Comparison of ENCODE assay signal across 12 cellular contexts in genomic region chr16:70689970-70690905, GRCh38. TPM values are rescaled to one million over a fixed set of nuclear protein-coding genes. Genes with fewer than 3 reads are reported as not detected.
DNase-seq lines count a peak whose midpoint lies in the region; ATAC-seq and TF ChIP-seq lines count a peak whose summit lies in the region.
"Had no signal": no experiment of that assay in that cellular context is flagged by ENCODE, and none has a peak within 500 bp of the region (broad histone marks: within the 10 kb centered on the region; RNA-seq: fewer than 3 reads in every experiment).

No MANE protein-coding gene starts in this region.

- H3K4me1 ChIP-seq in H9 (ENCODE audit: insufficient read depth, low read length) (peaks cover 6% of the 10 kb centered on the region; the same call in 1 of the 2 replicates), lung (ENCODE audit: control insufficient read depth in 2 of 2, insufficient read depth in 2 of 2, low read length in 2 of 2) (peaks cover 26 to 63% of the 10 kb centered on the region in 2 donors), subcutaneous abdominal adipose tissue (ENCODE audit: control insufficient read depth in 5 of 5, insufficient read depth in 5 of 5, low read length in 5 of 5) (peaks cover 25 to 93% (median 85%) of the 10 kb centered on the region in 5 donors)

- H3K9me3 ChIP-seq in H9 (ENCODE audit: control insufficient read depth, low read depth, low read length) (no peaks in the 10 kb centered on the region), lung (ENCODE audit: control insufficient read depth in 2 of 2, insufficient read depth in 1 of 2, low read length in 1 of 2) (no peaks in the 10 kb centered on the region), subcutaneous abdominal adipose tissue (ENCODE audit: control insufficient read depth in 5 of 5, low read length in 5 of 5) (no peaks in the 10 kb centered on the region)

- WGBS in H9 (ENCODE audit: extremely low coverage, insufficient read length, low lambda C conversion rate), result no CpG with 5 or more reads among the region's 16 CpGs
- 86 to 90% methylated on average over 16 of the region's 16 CpGs for WGBS in lung, 2 donors

- H3K27ac Mint-ChIP-seq in H9, result peak overlapping the region in 2 of 3 experiments; percentile 16 to 39; a peak in 1 of 7 replicates
- peak overlapping the region in 4 of 10 donors; percentile 34 to 75 (median 38) for H3K27ac Mint-ChIP-seq in naive thymus-derived CD8-positive, alpha-beta T cell
- H3K27ac Mint-ChIP-seq: activated naive CD8-positive, alpha-beta T cell treated with anti-CD3 and anti-CD28 coated beads, Interleukin-2, amount 10 ng/mL, durations not matched to agents 7 days and 5 days; T-helper 1 cell treated with Interleukin-12 subunit alpha and Interleukin-12 subunit beta and Interleukin-4 antibody, amounts not matched to agents 30 μg/mL and 1 μg/mL, for 36 hours had no signal

- no peak overlapping the region for H3K14ac ChIP-seq in H9 (ENCODE audit: insufficient read depth, low read length)

- no peaks in the 10 kb centered on the region for H3K79me1 ChIP-seq in H9 (ENCODE audit: insufficient read depth, low read depth, low read length, poor library complexity, severe bottlenecking)

- H2BK20ac ChIP-seq in H9 (ENCODE audit: low read depth, low read length, poor library complexity, severe bottlenecking), result no peak overlapping the region

- H4K91ac ChIP-seq in H9 (ENCODE audit: insufficient read length, low read depth, low read length), result no peak overlapping the region

- H3K79me2 ChIP-seq in H9 (ENCODE audit: insufficient read depth, low read length), result no peaks in the 10 kb centered on the region

- POLR2A ChIA-PET in naive thymus-derived CD8-positive, alpha-beta T cell (lab: Charles Lee), result interaction anchor here (6.9 kb wide), 1 partner anchor 46 kb away, joined by 50 read pairs; no protein-coding TSS in a partner anchor

- H3K18ac ChIP-seq in H9 (ENCODE audit: insufficient read length, low read depth, low read length), result no peak overlapping the region

- H3K36me3 ChIP-seq in lung (ENCODE audit: control insufficient read depth in 2 of 2, insufficient read depth in 2 of 2, low read length in 2 of 2), result peaks cover 0 to 2% of the 10 kb centered on the region in 2 donors
- H3K36me3 ChIP-seq in subcutaneous abdominal adipose tissue (ENCODE audit: control insufficient read depth in 5 of 5, insufficient read depth in 5 of 5, low read length in 5 of 5), result peaks cover 0 to 22% (median 0%) of the 10 kb centered on the region in 5 donors

- H3K9me3 Mint-ChIP-seq in H9, result no peaks in the 10 kb centered on the region
- no peaks in the 10 kb centered on the region for H3K9me3 Mint-ChIP-seq in naive thymus-derived CD8-positive, alpha-beta T cell
- H3K9me3 Mint-ChIP-seq: activated naive CD8-positive, alpha-beta T cell treated with anti-CD3 and anti-CD28 coated beads, Interleukin-2, amount 10 ng/mL, durations not matched to agents 7 days and 5 days; T-helper 1 cell treated with Interleukin-12 subunit alpha and Interleukin-12 subunit beta and Interleukin-4 antibody, amounts not matched to agents 30 μg/mL and 1 μg/mL, for 36 hours had no signal

- no peak overlapping the region for H3T11ph ChIP-seq in H9 (ENCODE audit: low read length)

- DNase-seq in H9 (no peak), lung (ENCODE audit: low spot score) (no peak), HPDE6-E6E7 (ENCODE audit: extremely low spot score) (no peak), mucosa of gallbladder (ENCODE audit: low spot score) (no peak), NCI-H526 (lab: John Stamatoyannopoulos, UW) (no peak)
- DNase-seq in naive thymus-derived CD8-positive, alpha-beta T cell, result no peak
- DNase-seq: activated naive CD8-positive, alpha-beta T cell treated with anti-CD3 and anti-CD28 coated beads, Interleukin-2, amount 10 ng/mL, durations not matched to agents 7 days and 5 days; stimulated activated CD4-positive, alpha-beta T cell treated with anti-CD3 and anti-CD28 coated beads, Interleukin-4, amount 100 ng/mL, for 4 hours had no signal

- H3K4me3 Mint-ChIP-seq in H9, result no peak overlapping the region
- H3K4me3 Mint-ChIP-seq in naive thymus-derived CD8-positive, alpha-beta T cell, result no peak overlapping the region
- H3K4me3 Mint-ChIP-seq: activated naive CD8-positive, alpha-beta T cell treated with anti-CD3 and anti-CD28 coated beads, Interleukin-2, amount 10 ng/mL, durations not matched to agents 7 days and 5 days; CD14-positive monocyte; T-helper 1 cell treated with Interleukin-12 subunit alpha and Interleukin-12 subunit beta and Interleukin-4 antibody, amounts not matched to agents 30 μg/mL and 1 μg/mL, for 36 hours had no signal

- peaks cover 1 to 4% (median 1%) of the 10 kb centered on the region in 3 experiments; a peak in 5 of 7 replicates for H3K36me3 Mint-ChIP-seq in H9 (ENCODE audit: insufficient read depth in 1 of 3, low read depth in 3 of 3)
- H3K36me3 Mint-ChIP-seq in naive thymus-derived CD8-positive, alpha-beta T cell, result no peaks in the 10 kb centered on the region
- H3K36me3 Mint-ChIP-seq: activated naive CD8-positive, alpha-beta T cell treated with anti-CD3 and anti-CD28 coated beads, Interleukin-2, amount 10 ng/mL, durations not matched to agents 7 days and 5 days had no signal

- H3K9ac ChIP-seq in H9 (ENCODE audit: extremely low read depth, insufficient read length, low read length), result no peak overlapping the region
- peak overlapping the region in 1 of 5 donors; percentile 57 for H3K9ac ChIP-seq in subcutaneous abdominal adipose tissue (ENCODE audit: low read length in 5 of 5)

- peaks cover 2% of the 10 kb centered on the region for H3K23me2 ChIP-seq in H9 (ENCODE audit: insufficient read length, low read depth, low read length, poor library complexity, severe bottlenecking)

- H3K56ac ChIP-seq in H9 (ENCODE audit: insufficient read length, low read depth, low read length), result no peak overlapping the region

- no peak overlapping the region for H3K27ac ChIP-seq in H9 (ENCODE audit: insufficient read length, low read depth, low read length)
- peak overlapping the region; percentile 96 for H3K27ac ChIP-seq in cingulate gyrus (ENCODE audit: low read depth, low read length)
- H3K27ac ChIP-seq in lung (ENCODE audit: low read depth in 1 of 2, low read length in 1 of 2), result peak overlapping the region; percentile 43 to 91
- H3K27ac ChIP-seq in subcutaneous abdominal adipose tissue (ENCODE audit: low read depth, low read length), result peak overlapping the region; percentile 82

- ATAC-seq in lung (ENCODE audit: insufficient read depth, low FRiP score), result no peak
- no peak for ATAC-seq in naive thymus-derived CD8-positive, alpha-beta T cell

- no peak overlapping the region for H2AK5ac ChIP-seq in H9 (ENCODE audit: insufficient read length, low read length)

- H3K4ac ChIP-seq in H9 (ENCODE audit: low read depth, low read length), result no peak overlapping the region

- H2BK15ac ChIP-seq in H9 (ENCODE audit: low read depth, low read length), result no peak overlapping the region

- H2BK120ac ChIP-seq in H9 (ENCODE audit: low read depth, low read length, poor library complexity, severe bottlenecking), result no peak overlapping the region

- no peak overlapping the region for H3K23ac ChIP-seq in H9 (ENCODE audit: insufficient read length, low read depth, low read length)

- H3K4me1 Mint-ChIP-seq in H9, result peaks cover 32 to 39% of the 10 kb centered on the region in 2 experiments
- peaks cover 9 to 23% (median 16%) of the 10 kb centered on the region in 4 donors for H3K4me1 Mint-ChIP-seq in naive thymus-derived CD8-positive, alpha-beta T cell

- H4K5ac ChIP-seq in H9 (ENCODE audit: insufficient read length, low read depth, low read length), result no peak overlapping the region

- no peaks in the 10 kb centered on the region for H3K27me3 ChIP-seq in H9 (ENCODE audit: insufficient read depth, low read length)
- no peaks in the 10 kb centered on the region for H3K27me3 ChIP-seq in lung (ENCODE audit: control insufficient read depth, insufficient read depth)
- no peaks in the 10 kb centered on the region for H3K27me3 ChIP-seq in subcutaneous abdominal adipose tissue (ENCODE audit: control insufficient read depth in 5 of 5, insufficient read depth in 4 of 5, low read length in 5 of 5)

- H3K4me2 ChIP-seq in H9 (ENCODE audit: insufficient read depth, insufficient read length, low read length), result no peak overlapping the region

- TF ChIP-seq CTCF in H9 (conservative IDR thresholded peaks at IDR 0.05), result no peak
- TF ChIP-seq CTCF in lung (IDR thresholded peaks at IDR 0.05; ENCODE audit: control extremely low read depth, extremely low read depth), result no peak

- H3K27me3 Mint-ChIP-seq in H9 (ENCODE audit: low read depth), result peaks cover 2% of the 10 kb centered on the region; the same call in 1 of the 2 replicates
- no peaks in the 10 kb centered on the region for H3K27me3 Mint-ChIP-seq in naive thymus-derived CD8-positive, alpha-beta T cell

- no peak overlapping the region for H2BK12ac ChIP-seq in H9 (ENCODE audit: insufficient read length, low read depth, low read length)

- H3K4me3 ChIP-seq in lung (no peak overlapping the region), subcutaneous abdominal adipose tissue (ENCODE audit: low read depth in 1 of 5, low read length in 5 of 5) (no peak overlapping the region)

- H2BK5ac ChIP-seq in H9 (ENCODE audit: insufficient read length, low read length), result no peak overlapping the region

- no peaks in the 10 kb centered on the region for H4K20me1 ChIP-seq in H9 (ENCODE audit: control insufficient read depth, insufficient read depth, insufficient read length)

- no peak overlapping the region for H2AFZ ChIP-seq in H9 (ENCODE audit: low read length)

- H4K8ac ChIP-seq in H9 (replicated peaks; ENCODE audit: insufficient read length, low read depth, low read length), result no peak overlapping the region

RNA-seq across cellular contexts. Expression of gene MTSS2, which starts 4.4 kb away (rescaled TPM):
- total RNA-seq in H9 (2021), result 41.0 and 42.5 TPM in 2 replicates
- total RNA-seq in lung, result 10 to 100 TPM; 72.5 to 91.3 TPM
- polyA plus RNA-seq in lung, result 10 to 100 TPM; 40.6 to 74.0 TPM
- total RNA-seq in mucosa of gallbladder, result 113 TPM
- total RNA-seq in naive thymus-derived CD8-positive, alpha-beta T cell, result 10 to 100 TPM; 23.3 to 26.8 TPM
- under 1 TPM in 1 of 3 donors, not detected in 2; 0.28 TPM for polyA plus RNA-seq in naive thymus-derived CD8-positive, alpha-beta T cell
- polyA plus RNA-seq: CD14-positive monocyte had no signal

RNA-seq across cellular contexts. Expression of gene IL34, which starts 43.9 kb away (rescaled TPM):
- total RNA-seq in H9 (2021), result 4.2 and 4.4 TPM in 2 replicates
- 10 to 100 TPM; 11.6 to 13.0 TPM for total RNA-seq in lung
- 1 to 10 TPM; 1.5 to 2.7 TPM for polyA plus RNA-seq in lung
- total RNA-seq in mucosa of gallbladder, result 3.5 TPM
- total RNA-seq in naive thymus-derived CD8-positive, alpha-beta T cell, result under 1 TPM in 1 of 2 experiments, not detected in 1; 0.36 TPM
- not detected for polyA plus RNA-seq in naive thymus-derived CD8-positive, alpha-beta T cell
- polyA plus RNA-seq: CD14-positive monocyte had no signal
